1 cellular context compared by ENCODE assay signal in genomic region chr7:2104107-2104710, GRCh38.
TF ChIP-seq lines count a peak whose summit lies in the region.

No MANE protein-coding gene starts in this region.

TF ChIP-seq in K562, 482 proteins besides CTCF, POLR2A, EP300 and RAD21 (continued from another document and continues in another):
- TF ChIP-seq, protein P1, sequence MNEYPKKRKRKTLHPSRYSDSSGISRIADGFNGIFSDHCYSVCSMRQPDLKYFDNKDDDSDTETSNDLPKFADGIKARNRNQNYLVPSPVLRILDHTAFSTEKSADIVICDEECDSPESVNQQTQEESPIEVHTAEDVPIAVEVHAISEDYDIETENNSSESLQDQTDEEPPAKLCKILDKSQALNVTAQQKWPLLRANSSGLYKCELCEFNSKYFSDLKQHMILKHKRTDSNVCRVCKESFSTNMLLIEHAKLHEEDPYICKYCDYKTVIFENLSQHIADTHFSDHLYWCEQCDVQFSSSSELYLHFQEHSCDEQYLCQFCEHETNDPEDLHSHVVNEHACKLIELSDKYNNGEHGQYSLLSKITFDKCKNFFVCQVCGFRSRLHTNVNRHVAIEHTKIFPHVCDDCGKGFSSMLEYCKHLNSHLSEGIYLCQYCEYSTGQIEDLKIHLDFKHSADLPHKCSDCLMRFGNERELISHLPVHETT (CRISPR knock-in tag; conservative IDR thresholded peaks at IDR 0.05 in 1 of 2, IDR thresholded peaks at IDR 0.05 in 1 of 2), result peak in 1 of 2 experiments; percentile 72; a peak in 1 of 4 replicates
- TF ChIP-seq SNRNP70 (optimal IDR thresholded peaks at IDR 0.05; ENCODE audit: low read depth, low read length), result no peak
- TF ChIP-seq CC2D1A (IDR thresholded peaks at IDR 0.05), result no peak
- TF ChIP-seq ZNF253 (CRISPR knock-in tag; conservative IDR thresholded peaks at IDR 0.05), result no peak
- peak; percentile 54 for TF ChIP-seq KDM5B (IDR thresholded peaks at IDR 0.05; ENCODE audit: insufficient replicate concordance, low read depth, low read length)
- no peak for TF ChIP-seq ELF1 (tag; IDR thresholded peaks at IDR 0.05)
- TF ChIP-seq POLR2AphosphoS2 (IDR thresholded peaks at IDR 0.05; ENCODE audit: low read length), result no peak
- TF ChIP-seq ZSCAN29 (IDR thresholded peaks at IDR 0.05), result no peak
- TF ChIP-seq BCL6 (CRISPR knock-in tag; IDR thresholded peaks at IDR 0.05), result no peak
- TF ChIP-seq NR2F6 (CRISPR knock-in tag; IDR thresholded peaks at IDR 0.05), result no peak
- TF ChIP-seq MEIS2 (IDR thresholded peaks at IDR 0.05; ENCODE audit: partially characterized antibody), result peak; percentile 74
- TF ChIP-seq SMAD3 (CRISPR knock-in tag; conservative IDR thresholded peaks at IDR 0.05), result 0 out of 2 replicates have a peak, but pooled peaks have one; percentile 63
- no peak for TF ChIP-seq CAMTA2 (CRISPR knock-in tag; conservative IDR thresholded peaks at IDR 0.05)
- no peak for TF ChIP-seq ZNF695 (CRISPR knock-in tag; IDR thresholded peaks at IDR 0.05)
- peak; percentile 79 for TF ChIP-seq GATAD2A (IDR thresholded peaks at IDR 0.05)
- TF ChIP-seq ZNF407 (IDR thresholded peaks at IDR 0.05; ENCODE audit: low read depth), result no peak
- 0 out of 2 replicates have a peak, but pooled peaks have one; percentile 31 for TF ChIP-seq BACH1 (tag; IDR thresholded peaks at IDR 0.05)
- TF ChIP-seq RNF2 (IDR thresholded peaks at IDR 0.05), result peak; percentile 94
- no peak for TF ChIP-seq ARID3B (CRISPR knock-in tag; IDR thresholded peaks at IDR 0.05; ENCODE audit: borderline replicate concordance)
- TF ChIP-seq HNRNPUL1 (IDR thresholded peaks at IDR 0.05; ENCODE audit: low read length), result no peak
- TF ChIP-seq DACH1 (IDR thresholded peaks at IDR 0.05; ENCODE audit: partially characterized antibody), result peak; percentile 45
- no peak for TF ChIP-seq NKRF (IDR thresholded peaks at IDR 0.05; ENCODE audit: borderline replicate concordance)
- TF ChIP-seq E2F4 (CRISPR knock-in tag; IDR thresholded peaks at IDR 0.05; ENCODE audit: low read depth), result 0 out of 2 replicates have a peak, but pooled peaks have one; percentile 56
- TF ChIP-seq ZNF518B (CRISPR knock-in tag; IDR thresholded peaks at IDR 0.05), result no peak
- peak; percentile 64; the same call in 1 of the 2 replicates for TF ChIP-seq CBX1 (IDR thresholded peaks at IDR 0.05; ENCODE audit: low read depth)
- TF ChIP-seq, protein P2, sequence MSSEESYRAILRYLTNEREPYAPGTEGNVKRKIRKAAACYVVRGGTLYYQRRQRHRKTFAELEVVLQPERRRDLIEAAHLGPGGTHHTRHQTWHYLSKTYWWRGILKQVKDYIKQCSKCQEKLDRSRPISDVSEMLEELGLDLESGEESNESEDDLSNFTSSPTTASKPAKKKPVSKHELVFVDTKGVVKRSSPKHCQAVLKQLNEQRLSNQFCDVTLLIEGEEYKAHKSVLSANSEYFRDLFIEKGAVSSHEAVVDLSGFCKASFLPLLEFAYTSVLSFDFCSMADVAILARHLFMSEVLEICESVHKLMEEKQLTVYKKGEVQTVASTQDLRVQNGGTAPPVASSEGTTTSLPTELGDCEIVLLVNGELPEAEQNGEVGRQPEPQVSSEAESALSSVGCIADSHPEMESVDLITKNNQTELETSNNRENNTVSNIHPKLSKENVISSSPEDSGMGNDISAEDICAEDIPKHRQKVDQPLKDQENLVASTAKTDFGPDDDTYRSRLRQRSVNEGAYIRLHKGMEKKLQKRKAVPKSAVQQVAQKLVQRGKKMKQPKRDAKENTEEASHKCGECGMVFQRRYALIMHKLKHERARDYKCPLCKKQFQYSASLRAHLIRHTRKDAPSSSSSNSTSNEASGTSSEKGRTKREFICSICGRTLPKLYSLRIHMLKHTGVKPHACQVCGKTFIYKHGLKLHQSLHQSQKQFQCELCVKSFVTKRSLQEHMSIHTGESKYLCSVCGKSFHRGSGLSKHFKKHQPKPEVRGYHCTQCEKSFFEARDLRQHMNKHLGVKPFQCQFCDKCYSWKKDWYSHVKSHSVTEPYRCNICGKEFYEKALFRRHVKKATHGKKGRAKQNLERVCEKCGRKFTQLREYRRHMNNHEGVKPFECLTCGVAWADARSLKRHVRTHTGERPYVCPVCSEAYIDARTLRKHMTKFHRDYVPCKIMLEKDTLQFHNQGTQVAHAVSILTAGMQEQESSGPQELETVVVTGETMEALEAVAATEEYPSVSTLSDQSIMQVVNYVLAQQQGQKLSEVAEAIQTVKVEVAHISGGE (CRISPR knock-in tag; IDR thresholded peaks at IDR 0.05), result peak in 1 of 3 experiments; percentile 52; a peak in 1 of 6 replicates
- no peak for TF ChIP-seq PTBP1 (IDR thresholded peaks at IDR 0.05; ENCODE audit: low read depth, low read length)
- 0 out of 2 replicates have a peak, but pooled peaks have one; percentile 15 for TF ChIP-seq HDAC8 (tag; IDR thresholded peaks at IDR 0.05)
- TF ChIP-seq CBX5 (IDR thresholded peaks at IDR 0.05; ENCODE audit: borderline replicate concordance, low read depth), result 0 out of 2 replicates have a peak, but pooled peaks have one; percentile 24
- no peak for TF ChIP-seq RUNX1 (IDR thresholded peaks at IDR 0.05; ENCODE audit: low read depth)
- TF ChIP-seq ZNF586 (CRISPR knock-in tag; conservative IDR thresholded peaks at IDR 0.05), result no peak
- no peak for TF ChIP-seq GTF2A2 (tag; IDR thresholded peaks at IDR 0.05)
- peak; percentile 53; the same call in 1 of the 2 replicates for TF ChIP-seq STAG1 (CRISPR knock-in tag; IDR thresholded peaks at IDR 0.05; ENCODE audit: borderline replicate concordance)
- TF ChIP-seq GTF2E2 (tag; IDR thresholded peaks at IDR 0.05), result no peak
- TF ChIP-seq CEBPG (CRISPR knock-in tag; IDR thresholded peaks at IDR 0.05), result peak; percentile 100
- peak; percentile 97 to 98 for TF ChIP-seq CEBPG (tag; conservative IDR thresholded peaks at IDR 0.05 in 1 of 2, IDR thresholded peaks at IDR 0.05 in 1 of 2)
- no peak for TF ChIP-seq U2AF1 (optimal IDR thresholded peaks at IDR 0.05; ENCODE audit: low read depth, low read length)
- no peak for TF ChIP-seq BMI1 (IDR thresholded peaks at IDR 0.05; ENCODE audit: low read length)
- TF ChIP-seq TCF7L2 (IDR thresholded peaks at IDR 0.05; ENCODE audit: low read depth, low read length), result no peak
- no peak; the same call in 1 of the 2 replicates for TF ChIP-seq MAFG (tag; conservative IDR thresholded peaks at IDR 0.05)
